ENCODE assay signal across 14 cellular contexts in the genomic region with DNA sequence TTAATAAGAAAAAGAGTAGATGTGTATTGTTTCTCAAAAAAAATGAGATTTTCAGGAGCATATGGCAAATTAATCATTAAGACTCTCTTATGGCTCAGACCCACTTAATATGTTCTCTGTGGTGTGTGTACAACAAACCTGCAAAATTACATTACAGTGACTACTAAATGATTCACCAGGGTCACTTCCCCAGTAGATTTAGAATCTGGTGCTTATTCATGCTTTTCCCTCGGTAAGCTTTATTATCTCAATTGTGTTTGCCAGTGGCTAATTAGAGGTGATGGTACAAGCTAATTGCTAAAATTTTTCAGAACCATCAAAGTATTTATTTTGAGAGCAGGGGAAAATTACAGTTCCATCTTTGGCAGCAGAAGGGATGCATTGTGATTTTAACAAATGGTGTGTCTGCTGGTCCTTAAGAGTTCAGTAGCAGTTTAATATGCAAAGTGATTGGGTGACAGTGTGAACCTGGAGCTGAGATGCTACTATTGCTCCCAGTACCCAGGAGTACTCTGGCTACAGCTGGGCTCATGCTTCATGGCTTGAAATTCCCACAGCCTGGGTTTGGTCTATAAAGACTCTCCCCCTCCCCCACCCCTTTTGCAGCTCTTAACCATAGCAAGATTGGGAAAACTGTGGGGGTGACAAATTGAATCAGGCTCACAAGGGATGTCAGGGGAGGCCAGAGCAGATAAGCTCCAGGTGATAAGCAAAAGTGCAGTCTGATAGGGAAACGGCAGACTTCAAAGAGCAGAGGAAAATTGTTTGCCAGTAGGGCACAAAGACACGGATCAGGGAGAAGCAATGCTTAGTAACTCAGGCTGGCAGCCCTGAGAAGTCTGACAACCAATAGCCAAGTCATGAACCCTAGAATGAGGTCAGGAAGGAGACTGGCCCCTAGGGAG.
A peak's percentile ranks its signal among the peaks of the same experiment; 100 is the strongest.
DNase-seq lines count a peak whose midpoint lies in the region; ATAC-seq and TF ChIP-seq lines count a peak whose summit lies in the region.
"Had no signal": no experiment of that assay in that cellular context is flagged by ENCODE, and none has a peak within 500 bp of the region (broad histone marks: within the 10 kb centered on the region; RNA-seq: fewer than 3 reads in every experiment).

No MANE protein-coding gene starts in this region.

- in situ Hi-C loops in GM23248 (cut with MboI): no loop called here

- H3F3A ChIP-seq in GM23248 (ENCODE audit: insufficient read depth): peaks cover 6% of the 10 kb centered on the region; the same call in 1 of the 2 replicates

- DNase-seq in GM23248: peak; percentile 80
- peak; percentile 66 for DNase-seq in NCI-H524 treated with DMSO at 0.1 percent for 48 hours (lab: John Stamatoyannopoulos, UW)
- peak; percentile 80 for DNase-seq in endodermal cell
- no peak for DNase-seq in neural crest cell (ENCODE audit: low read depth, low spot score)
- DNase-seq in sigmoid colon: no peak
- no peak for DNase-seq in NCI-H345 (lab: John Stamatoyannopoulos, UW)
- no peak for DNase-seq in activated gamma-delta T cell treated with Interleukin-2 at 50 U/mL for 16 hours
- DNase-seq: activated CD4-positive, alpha-beta T cell treated with anti-CD3 and anti-CD28 coated beads for 4 hours; NCI-H446 treated with DMSO at 0.1 percent for 48 hours; stimulated activated CD4-positive, alpha-beta T cell treated with anti-CD3 and anti-CD28 coated beads, Interleukin-4, amount 100 ng/mL, for 1 hour had no signal

- no peak for TF ChIP-seq EP300 in sigmoid colon (IDR thresholded peaks at IDR 0.05)

- ATAC-seq in HG02885 (IDR thresholded peaks at IDR 0.05; ENCODE audit: poor library complexity, unreplicated experiment): no peak

- no peak for TF ChIP-seq CTCF in endodermal cell (conservative IDR thresholded peaks at IDR 0.05)
- no peak for TF ChIP-seq CTCF in neural crest cell (conservative IDR thresholded peaks at IDR 0.05)
- TF ChIP-seq CTCF in sigmoid colon (IDR thresholded peaks at IDR 0.05): no peak

- 24 to 26% methylated on average over 3 of the region's 3 CpGs for WGBS in GM23248 (ENCODE audit: low coverage in 1 of 2, low lambda C conversion rate in 2 of 2, missing lambda C conversion rate in 2 of 2), 2 experiments
- 35 to 56% methylated on average over 2 to 3 of the region's 3 CpGs for WGBS in endodermal cell (ENCODE audit: insufficient coverage in 1 of 2, insufficient read length in 1 of 2), 2 experiments
- WGBS in sigmoid colon, 2 donors: 21 to 52% methylated on average over 3 of the region's 3 CpGs

- H3K9me3 ChIP-seq in GM23248 (ENCODE audit: low read depth): no peaks in the 10 kb centered on the region
- peaks cover 5% of the 10 kb centered on the region for H3K9me3 ChIP-seq in endodermal cell (ENCODE audit: control insufficient read depth, low read length)
- H3K9me3 ChIP-seq in sigmoid colon: no peaks in the 10 kb centered on the region

- no peaks in the 10 kb centered on the region for H3K9me2 ChIP-seq in GM23248 (ENCODE audit: insufficient read depth)

- no peaks in the 10 kb centered on the region for H3K36me3 ChIP-seq in GM23248 (ENCODE audit: low read depth)
- no peaks in the 10 kb centered on the region for H3K36me3 ChIP-seq in endodermal cell (ENCODE audit: control insufficient read depth, insufficient read depth, low read length)
- H3K36me3 ChIP-seq in sigmoid colon: no peaks in the 10 kb centered on the region

- H3K4me3 Mint-ChIP-seq in endodermal cell: no peak overlapping the region
- no peak overlapping the region for H3K4me3 Mint-ChIP-seq in neural crest cell
- H3K4me3 Mint-ChIP-seq: stimulated activated naive CD8-positive, alpha-beta T cell treated with anti-CD3 and anti-CD28 coated beads, Interleukin-15, Interleukin-2, amounts not matched to agents 100 ng/mL and 50 ng/mL, for 24 hours had no signal

- H3K27ac ChIP-seq in GM23248 (no peak overlapping the region), endodermal cell (ENCODE audit: low read depth, low read length) (no peak overlapping the region), sigmoid colon (no peak overlapping the region)
- H3K27ac ChIP-seq: parathyroid adenoma, SK-N-MC had no signal

- no peaks in the 10 kb centered on the region for H4K20me1 ChIP-seq in GM23248 (ENCODE audit: insufficient read depth)

- peak overlapping the region; percentile 54 for H3K4me2 ChIP-seq in GM23248 (ENCODE audit: unreplicated experiment)

- H3K79me2 ChIP-seq in GM23248 (ENCODE audit: insufficient read depth): no peaks in the 10 kb centered on the region
- H3K79me2 ChIP-seq: parathyroid adenoma had no signal

- intact Hi-C loops in sigmoid colon (cut with DNase I): no loop called here

- H3K27me3 Mint-ChIP-seq in endodermal cell (ENCODE audit: insufficient read depth) (no peaks in the 10 kb centered on the region), neural crest cell (ENCODE audit: low read depth) (no peaks in the 10 kb centered on the region)

- H3K9ac ChIP-seq in GM23248 (no peak overlapping the region), endodermal cell (ENCODE audit: extremely low read depth, low read length, poor library complexity, severe bottlenecking) (no peak overlapping the region)
- H3K9ac ChIP-seq: parathyroid adenoma had no signal

- H3K4me1 Mint-ChIP-seq in endodermal cell (peaks cover 61% of the 10 kb centered on the region), neural crest cell (no peaks in the 10 kb centered on the region)

- H3K36me3 Mint-ChIP-seq in endodermal cell (ENCODE audit: low read depth) (no peaks in the 10 kb centered on the region), neural crest cell (ENCODE audit: low read depth) (no peaks in the 10 kb centered on the region)

- H3K4me1 ChIP-seq in GM23248 (ENCODE audit: insufficient read depth) (peaks cover 14% of the 10 kb centered on the region), endodermal cell (ENCODE audit: control insufficient read depth, insufficient read depth, low read length) (peaks cover 12% of the 10 kb centered on the region), sigmoid colon (no peaks in the 10 kb centered on the region)
- H3K4me1 ChIP-seq: parathyroid adenoma had no signal

- H3K27ac Mint-ChIP-seq in endodermal cell: peak overlapping the region; percentile 72
- H3K27ac Mint-ChIP-seq in neural crest cell (ENCODE audit: unreplicated experiment): peak overlapping the region; percentile 68
- H3K27ac Mint-ChIP-seq: stimulated activated naive CD8-positive, alpha-beta T cell treated with anti-CD3 and anti-CD28 coated beads, Interleukin-15, Interleukin-2, amounts not matched to agents 100 ng/mL and 50 ng/mL, for 24 hours had no signal

- H3K4me3 ChIP-seq in GM23248 (0 out of 2 replicates have a peak overlapping the region, but pooled peaks have one; percentile 8), endodermal cell (ENCODE audit: low read length) (peak overlapping the region; percentile 7), sigmoid colon (no peak overlapping the region)
- H3K4me3 ChIP-seq: SK-N-MC had no signal

- H3K27me3 ChIP-seq in GM23248 (replicated peaks; ENCODE audit: insufficient read depth) (no peaks in the 10 kb centered on the region), endodermal cell (ENCODE audit: control insufficient read depth, insufficient read depth, low read length, poor library complexity, severe bottlenecking) (no peaks in the 10 kb centered on the region), sigmoid colon (no peaks in the 10 kb centered on the region)

- no peak for TF ChIP-seq POLR2A in sigmoid colon (IDR thresholded peaks at IDR 0.05)

- H2AFZ ChIP-seq in GM23248: no peak overlapping the region
- H2AFZ ChIP-seq: parathyroid adenoma had no signal

- no peaks in the 10 kb centered on the region for H3K9me3 Mint-ChIP-seq in endodermal cell
- peaks cover 3% of the 10 kb centered on the region for H3K9me3 Mint-ChIP-seq in neural crest cell
- H3K9me3 Mint-ChIP-seq: stimulated activated naive CD8-positive, alpha-beta T cell treated with anti-CD3 and anti-CD28 coated beads, Interleukin-15, Interleukin-2, amounts not matched to agents 100 ng/mL and 50 ng/mL, for 24 hours had no signal

Comparison
In these comparisons a context has a peak if more than half of its experiments do, and no peak if none do; other contexts are left out.
1. DNase-seq: peak in GM23248 (single experiment), NCI-H524 treated with DMSO at 0.1 percent for 48 hours (single experiment) and endodermal cell (single experiment); none in neural crest cell (single experiment), sigmoid colon (single experiment), NCI-H345 (single experiment) and activated gamma-delta T cell treated with Interleukin-2 at 50 U/mL for 16 hours (single experiment).
2. H3K4me3 ChIP-seq: peak in GM23248 (single experiment) and endodermal cell (single experiment); none in sigmoid colon (0 of 4).